21 cellular contexts compared by ENCODE assay signal in the genomic region with DNA sequence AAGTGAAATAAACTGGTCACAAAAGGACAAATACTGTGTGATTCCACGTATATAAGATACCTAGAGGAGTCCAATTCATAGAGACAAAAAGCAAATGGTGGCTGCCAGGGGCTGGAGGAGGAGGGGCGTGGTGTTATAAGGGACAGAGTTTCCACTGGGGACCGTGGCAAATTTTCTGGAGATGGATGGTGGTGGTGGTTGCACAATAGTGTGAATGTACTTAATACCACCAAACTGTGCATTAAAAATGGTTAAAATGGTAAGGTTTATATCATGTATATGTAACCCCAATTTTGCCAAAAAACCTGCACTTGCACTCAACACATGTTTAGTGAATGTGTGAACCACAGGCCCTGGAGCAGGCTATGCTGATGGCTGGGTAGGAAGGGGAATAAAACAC.
"Had no signal": no experiment of that assay in that cellular context is flagged by ENCODE, and none has a peak within 500 bp of the region (broad histone marks: within the 10 kb centered on the region; RNA-seq: fewer than 3 reads in every experiment).

No MANE protein-coding gene starts in this region.

- H3K27ac Mint-ChIP-seq: activated CD4-positive, alpha-beta memory T cell treated with anti-CD3 and anti-CD28 coated beads for 36 hours; activated CD4-positive, alpha-beta T cell treated with anti-CD3 and anti-CD28 coated beads, Interleukin-2, amount 10 ng/mL, durations not matched to agents 7 days and 5 days; activated naive CD4-positive, alpha-beta T cell treated with anti-CD3 and anti-CD28 coated beads, Interleukin-2, amount 50 U/mL, for 24 hours; activated T-cell treated with anti-CD3 and anti-CD28 coated beads, Interleukin-2, amount 50 U/mL, for 72 hours had no signal

- H3K9me3 Mint-ChIP-seq: activated naive CD4-positive, alpha-beta T cell treated with anti-CD3 and anti-CD28 coated beads, Interleukin-2, amount 50 U/mL, for 24 hours; central memory CD8-positive, alpha-beta T cell had no signal

- H3K27me3 Mint-ChIP-seq: activated CD4-positive, alpha-beta memory T cell treated with anti-CD3 and anti-CD28 coated beads for 36 hours; activated CD4-positive, alpha-beta T cell treated with anti-CD3 and anti-CD28 coated beads, Interleukin-2, amount 10 ng/mL, durations not matched to agents 7 days and 5 days; activated naive CD4-positive, alpha-beta T cell treated with anti-CD3 and anti-CD28 coated beads, Interleukin-2, amount 50 U/mL, for 24 hours; central memory CD8-positive, alpha-beta T cell had no signal

- H3K36me3 ChIP-seq: ascending aorta had no signal

- H3K9me3 ChIP-seq: ascending aorta, body of pancreas had no signal

- H3K27ac ChIP-seq: ascending aorta, body of pancreas, VCaP had no signal

- H3K4me3 Mint-ChIP-seq: activated CD4-positive, alpha-beta memory T cell treated with anti-CD3 and anti-CD28 coated beads for 36 hours; activated CD4-positive, alpha-beta T cell treated with anti-CD3 and anti-CD28 coated beads, Interleukin-2, amount 10 ng/mL, durations not matched to agents 7 days and 5 days; activated naive CD4-positive, alpha-beta T cell treated with anti-CD3 and anti-CD28 coated beads, Interleukin-2, amount 50 U/mL, for 24 hours; activated T-cell treated with anti-CD3 and anti-CD28 coated beads, Interleukin-2, amount 50 U/mL, for 72 hours; central memory CD8-positive, alpha-beta T cell had no signal

- DNase-seq: activated CD4-positive, alpha-beta memory T cell treated with anti-CD3 and anti-CD28 coated beads for 36 hours; activated CD4-positive, alpha-beta T cell treated with anti-CD3 and anti-CD28 coated beads, Interleukin-2, amount 10 ng/mL, durations not matched to agents 7 days and 5 days; activated CD4-positive, CD25-positive, alpha-beta regulatory T cell; activated naive CD4-positive, alpha-beta T cell; activated T-cell treated with anti-CD3 and anti-CD28 coated beads, Interleukin-2, amount 50 U/mL, for 72 hours; body of pancreas; Karpas-422; MM.1S; NCI-H1105; NCI-H1436; NCI-H1694 treated with DMSO at 0.1 percent for 48 hours; NCI-H2029 treated with DMSO at 0.1 percent for 48 hours; NCI-H345; NCI-H510A; NCI-H526 treated with DMSO at 0.1 percent for 48 hours; NCI-H82; SIG-M5 had no signal

- H3K4me3 ChIP-seq: ascending aorta, body of pancreas had no signal

- H3K27me3 ChIP-seq: ascending aorta, body of pancreas had no signal

- ATAC-seq: activated T-cell treated with anti-CD3 and anti-CD28 coated beads, Interleukin-2, amount 50 U/mL, for 72 hours; body of pancreas had no signal
